In the genomic region with DNA sequence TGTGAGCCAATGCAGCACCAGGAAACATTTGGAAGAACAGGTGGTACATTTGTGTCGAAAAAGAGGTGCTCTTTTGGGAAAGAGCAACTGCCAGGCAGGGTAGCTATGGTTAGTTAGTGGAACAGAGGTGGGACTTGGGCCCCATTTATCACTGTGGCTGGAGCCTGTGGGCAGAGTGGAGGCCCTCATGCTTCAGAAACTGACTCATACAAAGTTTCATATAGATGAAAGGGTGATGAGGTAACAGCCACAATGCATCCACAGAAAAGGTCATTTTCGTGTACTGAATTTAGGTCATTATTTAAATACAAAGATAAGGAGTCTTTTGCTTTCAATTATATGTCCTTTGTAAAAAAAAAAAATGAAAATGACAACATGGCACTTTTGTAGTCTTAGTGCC, we compare ENCODE assay signal across 1 cellular context.
TF ChIP-seq lines count a peak whose summit lies in the region.

No MANE protein-coding gene starts in this region.

TF ChIP-seq in GM23338, 12 proteins besides CTCF, POLR2A, EP300 and RAD21 (continued from another document):
- TF ChIP-seq, protein P1, sequence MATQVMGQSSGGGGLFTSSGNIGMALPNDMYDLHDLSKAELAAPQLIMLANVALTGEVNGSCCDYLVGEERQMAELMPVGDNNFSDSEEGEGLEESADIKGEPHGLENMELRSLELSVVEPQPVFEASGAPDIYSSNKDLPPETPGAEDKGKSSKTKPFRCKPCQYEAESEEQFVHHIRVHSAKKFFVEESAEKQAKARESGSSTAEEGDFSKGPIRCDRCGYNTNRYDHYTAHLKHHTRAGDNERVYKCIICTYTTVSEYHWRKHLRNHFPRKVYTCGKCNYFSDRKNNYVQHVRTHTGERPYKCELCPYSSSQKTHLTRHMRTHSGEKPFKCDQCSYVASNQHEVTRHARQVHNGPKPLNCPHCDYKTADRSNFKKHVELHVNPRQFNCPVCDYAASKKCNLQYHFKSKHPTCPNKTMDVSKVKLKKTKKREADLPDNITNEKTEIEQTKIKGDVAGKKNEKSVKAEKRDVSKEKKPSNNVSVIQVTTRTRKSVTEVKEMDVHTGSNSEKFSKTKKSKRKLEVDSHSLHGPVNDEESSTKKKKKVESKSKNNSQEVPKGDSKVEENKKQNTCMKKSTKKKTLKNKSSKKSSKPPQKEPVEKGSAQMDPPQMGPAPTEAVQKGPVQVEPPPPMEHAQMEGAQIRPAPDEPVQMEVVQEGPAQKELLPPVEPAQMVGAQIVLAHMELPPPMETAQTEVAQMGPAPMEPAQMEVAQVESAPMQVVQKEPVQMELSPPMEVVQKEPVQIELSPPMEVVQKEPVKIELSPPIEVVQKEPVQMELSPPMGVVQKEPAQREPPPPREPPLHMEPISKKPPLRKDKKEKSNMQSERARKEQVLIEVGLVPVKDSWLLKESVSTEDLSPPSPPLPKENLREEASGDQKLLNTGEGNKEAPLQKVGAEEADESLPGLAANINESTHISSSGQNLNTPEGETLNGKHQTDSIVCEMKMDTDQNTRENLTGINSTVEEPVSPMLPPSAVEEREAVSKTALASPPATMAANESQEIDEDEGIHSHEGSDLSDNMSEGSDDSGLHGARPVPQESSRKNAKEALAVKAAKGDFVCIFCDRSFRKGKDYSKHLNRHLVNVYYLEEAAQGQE (IDR thresholded peaks at IDR 0.05; ENCODE audit: unreplicated experiment): no peak
- TF ChIP-seq ZNF462 (CRISPR knock-in tag; IDR thresholded peaks at IDR 0.05): no peak
